ENCODE assay signal across 34 cellular contexts in the genomic region with DNA sequence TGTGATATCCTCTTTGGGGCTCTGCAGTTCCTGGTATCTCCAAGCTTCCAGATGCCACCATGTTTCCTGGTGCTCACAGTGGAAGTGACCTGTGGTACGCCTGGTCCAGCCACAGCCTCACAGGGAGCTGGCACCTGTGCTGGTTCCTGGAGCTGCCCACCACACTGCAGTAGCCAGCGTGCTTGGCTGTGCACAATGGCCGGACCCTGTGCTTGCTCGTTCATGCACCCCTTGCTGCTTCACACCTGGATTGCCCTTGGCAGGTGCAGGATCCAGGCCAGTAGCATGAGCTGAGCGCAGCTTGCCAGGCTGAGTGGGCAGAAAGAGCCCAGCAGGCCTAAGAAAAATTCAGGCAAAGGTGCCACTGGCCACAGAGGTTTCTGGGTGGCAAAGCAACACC. TPM values are rescaled to one million over a fixed set of nuclear protein-coding genes. Genes with fewer than 3 reads are reported as not detected.
"Had no signal": no experiment of that assay in that cellular context is flagged by ENCODE, and none has a peak within 500 bp of the region (broad histone marks: within the 10 kb centered on the region; RNA-seq: fewer than 3 reads in every experiment).

No MANE protein-coding gene starts in this region.

- H3K4me1 ChIP-seq: adrenal gland, ascending aorta, body of pancreas, breast epithelium had no signal

- H3K27ac ChIP-seq: adrenal gland, ascending aorta, body of pancreas, brain microvascular endothelial cell, breast epithelium, cardiac muscle cell had no signal

- DNase-seq: activated effector memory CD4-positive, alpha-beta T cell treated with anti-CD3 and anti-CD28 coated beads, Interleukin-2, amount 50 U/mL, for 16 hours; activated effector memory CD4-positive, alpha-beta T cell treated with Interleukin-2 at 50 U/mL for 16 hours; activated gamma-delta T cell; activated gamma-delta T cell treated with Interleukin-2 at 50 U/mL for 16 hours; activated naive CD4-positive, alpha-beta T cell; activated naive CD4-positive, alpha-beta T cell treated with anti-CD3 and anti-CD28 coated beads for 36 hours; activated naive CD4-positive, alpha-beta T cell treated with anti-CD3 and anti-CD28 coated beads, Interleukin-2, amount 10 ng/mL, durations not matched to agents 7 days and 5 days; activated naive CD4-positive, alpha-beta T cell treated with anti-CD3 and anti-CD28 coated beads, Interleukin-2, amount 50 U/mL, for 16 hours; activated naive CD4-positive, alpha-beta T cell treated with Interleukin-2 at 50 U/mL for 16 hours; activated naive CD8-positive, alpha-beta T cell treated with anti-CD3 and anti-CD28 coated beads for 36 hours; activated naive CD8-positive, alpha-beta T cell treated with anti-CD3 and anti-CD28 coated beads, Interleukin-2, amount 10 ng/mL, durations not matched to agents 7 days and 5 days; activated naive CD8-positive, alpha-beta T cell treated with anti-CD3 and anti-CD28 coated beads, Interleukin-2, amount 50 U/mL, for 24 hours; activated T-cell treated with anti-CD3 and anti-CD28 coated beads for 4 hours; activated T-cell treated with anti-CD3 and anti-CD28 coated beads, Interleukin-2, amount 50 U/mL, for 1 hour; activated T-cell treated with anti-CD3 and anti-CD28 coated beads, Interleukin-2, amount 50 U/mL, for 24 hours; activated T-cell treated with anti-CD3 and anti-CD28 coated beads, Interleukin-2, amount 50 U/mL, for 4 hours; activated T-cell treated with anti-CD3 and anti-CD28 coated beads, Interleukin-2, amount 50 U/mL, for 48 hours; activated T-cell treated with anti-CD3 and anti-CD28 coated beads, Interleukin-2, amount 50 U/mL, for 72 hours; adrenal gland; amniotic stem cell; amygdala; anterior cingulate cortex; aorta; body of pancreas; brain microvascular endothelial cell; caudate nucleus; central memory CD4-positive, alpha-beta T cell; cerebellar nuclear complex had no signal

- ATAC-seq: activated naive CD4-positive, alpha-beta T cell treated with anti-CD3 and anti-CD28 coated beads, Interleukin-2, amount 50 U/mL, for 72 hours; activated naive CD8-positive, alpha-beta T cell treated with anti-CD3 and anti-CD28 coated beads, Interleukin-2, amount 50 U/mL, for 24 hours; activated T-cell treated with anti-CD3 and anti-CD28 coated beads, Interleukin-2, amount 50 U/mL, for 4 hours; activated T-cell treated with anti-CD3 and anti-CD28 coated beads, Interleukin-2, amount 50 U/mL, for 72 hours; activated T-helper 17 cell treated with anti-CD3 and anti-CD28 coated beads, Interleukin-2, amount 50 U/mL, for 72 hours; body of pancreas had no signal

- H3K9me3 ChIP-seq: adrenal gland, ascending aorta had no signal

- H3K27me3 ChIP-seq: adrenal gland, ascending aorta, body of pancreas, brain microvascular endothelial cell, breast epithelium, cardiac muscle cell had no signal

- H3K36me3 ChIP-seq: adrenal gland, ascending aorta, brain microvascular endothelial cell, breast epithelium, cardiac muscle cell had no signal

- H3K4me3 ChIP-seq: adrenal gland, ascending aorta, body of pancreas, breast epithelium, cardiac muscle cell had no signal

RNA-seq across cellular contexts. Expression of gene ECHDC3, which starts 11.4 kb away (rescaled TPM):
- total RNA-seq: activated T-helper 2 cell treated with anti-CD3 and anti-CD28 coated beads, Interferon-gamma antibody, Interleukin-2, Interleukin-4, amounts not matched to agents 10 μg/mL and 5 μg/mL and 100 μg/mL, durations not matched to agents 14 hours and 24 hours and 36 hours had no signal
